ENCODE assay signal across 7 cellular contexts in the genomic region with DNA sequence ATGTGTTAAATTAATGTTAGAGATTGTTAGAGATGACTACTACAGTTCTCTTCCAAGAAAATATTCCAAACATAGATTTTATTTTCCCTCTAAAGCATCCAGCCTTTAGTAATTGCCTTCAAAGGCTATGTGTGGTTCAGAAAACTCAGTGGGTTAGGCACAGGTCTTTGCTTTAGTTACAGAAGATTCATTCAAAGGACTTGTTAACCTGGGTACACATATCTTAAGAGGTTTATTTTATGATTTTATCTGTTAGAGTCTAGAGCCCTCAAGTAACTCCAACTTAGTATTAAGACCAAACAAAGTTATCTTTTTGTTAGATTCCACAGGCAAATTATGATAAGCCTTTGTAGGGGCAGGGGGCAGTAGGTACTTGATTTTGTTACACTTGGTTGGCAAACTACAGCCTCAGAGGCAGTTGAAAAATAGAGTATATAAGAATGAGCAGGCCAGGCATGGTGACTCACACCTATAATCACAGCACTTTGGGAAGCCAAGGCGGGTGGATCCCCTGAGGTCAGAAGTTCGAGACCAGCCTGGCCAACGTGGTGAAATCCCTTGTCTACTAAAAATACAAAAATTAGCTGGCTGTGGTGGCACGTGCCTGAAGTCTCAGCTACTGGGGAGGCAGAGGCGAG. TPM values are rescaled to one million over a fixed set of nuclear protein-coding genes. Genes with fewer than 3 reads are reported as not detected.
"Had no signal": no experiment of that assay in that cellular context is flagged by ENCODE, and none has a peak within 500 bp of the region (broad histone marks: within the 10 kb centered on the region; RNA-seq: fewer than 3 reads in every experiment).

No MANE protein-coding gene starts in this region.

- DNase-seq: activated B cell treated with CpG ODN at 0.5 μM for 24 hours; activated naive CD4-positive, alpha-beta T cell treated with Interleukin-2 at 50 U/mL for 16 hours; hippocampal formation; midbrain; retina; T-cell; T1000 had no signal

RNA-seq across cellular contexts. Expression of a gene that starts 37.9 kb away (rescaled TPM):
- total RNA-seq: activated B cell treated with CpG ODN at 0.5 μM for 24 hours had no signal
